In the genomic region with DNA sequence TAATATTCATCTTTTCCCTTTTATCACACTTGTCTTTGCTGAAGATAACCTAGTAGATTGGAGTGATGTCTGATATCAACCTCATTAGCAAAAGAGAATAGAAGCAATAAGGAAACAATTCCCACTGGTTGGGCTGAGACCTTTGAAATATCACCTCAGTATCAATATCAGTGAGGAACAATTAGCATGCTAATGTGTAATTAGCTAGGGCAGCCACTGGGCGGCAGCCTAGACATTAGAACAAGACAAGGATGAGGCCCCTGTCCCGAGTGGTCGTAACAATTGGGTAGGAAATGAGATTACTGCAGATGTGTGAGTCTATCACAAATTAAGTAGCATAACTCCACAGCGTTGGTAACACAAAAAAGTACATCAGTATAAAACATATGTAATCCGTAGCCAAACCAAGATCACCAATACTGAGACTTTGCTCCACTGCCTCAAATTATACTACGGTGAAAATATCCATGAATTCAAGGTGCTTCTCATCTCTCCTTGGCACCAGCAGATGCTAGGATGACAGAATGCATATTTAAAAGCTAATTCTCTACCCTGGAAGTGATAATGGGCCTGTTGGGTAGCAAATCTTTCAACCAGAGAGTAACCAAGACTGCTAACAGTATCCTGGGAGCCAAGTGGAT, we compare ENCODE assay signal across 7 cellular contexts.
DNase-seq lines count a peak whose midpoint lies in the region; ATAC-seq, FAIRE-seq and TF ChIP-seq lines count a peak whose summit lies in the region.

No MANE protein-coding gene starts in this region.

- peak; percentile 99 for FAIRE-seq in GM12891 (lab: Jason Lieb, UNC)

- H4K20me1 ChIP-seq in KMS-11 (ENCODE audit: insufficient read depth), result no peaks in the 10 kb centered on the region

- H3K9ac ChIP-seq in KMS-11, result no peak overlapping the region

- H3K27me3 ChIP-seq in KMS-11 (ENCODE audit: insufficient read depth, low read depth), result no peaks in the 10 kb centered on the region
- no peaks in the 10 kb centered on the region for H3K27me3 ChIP-seq in SJSA1 (replicated peaks)

- H3K9me3 ChIP-seq in SJSA1 (replicated peaks), result no peaks in the 10 kb centered on the region

- H3K27ac ChIP-seq in KMS-11, result no peak overlapping the region
- H3K27ac ChIP-seq in SJSA1, result no peak overlapping the region

- H3K4me3 ChIP-seq in KMS-11 (IDR thresholded peaks at IDR 0.05; ENCODE audit: insufficient read depth, low read depth, low read length) (no peak overlapping the region), SJSA1 (no peak overlapping the region), retinal pigment epithelial cell (ENCODE audit: low read length) (no peak overlapping the region)

- H3K36me3 ChIP-seq in KMS-11 (ENCODE audit: insufficient read depth) (no peaks in the 10 kb centered on the region), SJSA1 (peaks cover 34% of the 10 kb centered on the region)

- peak; percentile 100 for TF ChIP-seq CTCF in KMS-11 (conservative IDR thresholded peaks at IDR 0.05; ENCODE audit: low read depth, low read length)
- TF ChIP-seq CTCF in retinal pigment epithelial cell (conservative IDR thresholded peaks at IDR 0.05; ENCODE audit: low read depth, low read length), result peak; percentile 84

- no peak for TF ChIP-seq POLR2A in GM12891 (IDR thresholded peaks at IDR 0.05; ENCODE audit: low read depth, low read length)

- H3K79me2 ChIP-seq in KMS-11 (ENCODE audit: insufficient read depth, low read depth), result no peaks in the 10 kb centered on the region

- no peak overlapping the region for H2AFZ ChIP-seq in KMS-11 (ENCODE audit: low read depth)

- DNase-seq in GM12891 (ENCODE audit: insufficient read length, low spot score) (no peak), SJSA1 (ENCODE audit: low read depth in 1 of 2, low spot score in 2 of 2) (peak; percentile 57 to 73), germinal center (ENCODE audit: low spot score) (peak; percentile 78), retinal pigment epithelial cell (ENCODE audit: low read depth) (no peak)
- peak; percentile 46 for DNase-seq in activated effector memory CD4-positive, alpha-beta T cell treated with Interleukin-2 at 50 U/mL for 16 hours

- no peak overlapping the region for H3K4me2 ChIP-seq in KMS-11

- no peak for ATAC-seq in GM21367 (IDR thresholded peaks at IDR 0.05; ENCODE audit: unreplicated experiment)

- no peaks in the 10 kb centered on the region for H3K4me1 ChIP-seq in KMS-11 (ENCODE audit: low read depth, poor library complexity, severe bottlenecking)
- no peaks in the 10 kb centered on the region for H3K4me1 ChIP-seq in SJSA1 (replicated peaks)

TF ChIP-seq in GM12891, 5 proteins besides CTCF, POLR2A, EP300 and RAD21:
- TF ChIP-seq SPI1 (IDR thresholded peaks at IDR 0.05; ENCODE audit: low read depth, low read length) (no peak), POU2F2 (IDR thresholded peaks at IDR 0.05; ENCODE audit: low read depth, low read length) (peak; percentile 79; the same call in 1 of the 2 replicates), PAX5 (IDR thresholded peaks at IDR 0.05; ENCODE audit: insufficient read depth, low read length, severe bottlenecking) (no peak)

Comparison
In these comparisons a context has a peak if more than half of its experiments do, and no peak if none do; other contexts are left out.
1. DNase-seq: peak in SJSA1 (2 of 2), activated effector memory CD4-positive, alpha-beta T cell treated with Interleukin-2 at 50 U/mL for 16 hours (single experiment) and germinal center (single experiment); none in GM12891 (single experiment) and retinal pigment epithelial cell (single experiment).